27 cellular contexts compared by ENCODE assay signal in genomic region chr4:21018817-21019216, GRCh38.
"Had no signal": no experiment of that assay in that cellular context is flagged by ENCODE, and none has a peak within 500 bp of the region (broad histone marks: within the 10 kb centered on the region; RNA-seq: fewer than 3 reads in every experiment).

No MANE protein-coding gene starts in this region.

- ATAC-seq: stimulated activated effector memory CD8-positive, alpha-beta T cell treated with anti-CD3 and anti-CD28 coated beads, Interleukin-12 subunit alpha, Interleukin-12 subunit beta, amount 100 ng/mL, for 72 hours; stimulated activated memory B cell treated with anti-CD40 and anti-IgM and Interleukin-4, amounts not matched to agents 10 μg/mL and 1 μg/mL and 100 μg/mL, for 72 hours; stimulated activated naive B cell treated with anti-CD40 and anti-IgM and Interleukin-4, amounts not matched to agents 10 μg/mL and 1 μg/mL and 100 μg/mL, for 72 hours; stimulated activated naive CD8-positive, alpha-beta T cell treated with anti-CD3 and anti-CD28 coated beads, Interleukin-15, amount 100 ng/mL, for 72 hours; stimulated activated naive CD8-positive, alpha-beta T cell treated with anti-CD3 and anti-CD28 coated beads, Interleukin-15, Interleukin-2, amounts not matched to agents 100 U/mL and 50 U/mL, for 24 hours had no signal

- H3K4me1 ChIP-seq: stomach, suprapubic skin, testis, thyroid gland, tibial artery, tibial nerve, transverse colon, upper lobe of left lung, uterus, vagina had no signal

- H3K27ac ChIP-seq: stomach, suprapubic skin, testis, thoracic aorta, thyroid gland, tibial artery, tibial nerve, transverse colon, upper lobe of left lung, uterus, vagina had no signal

- H3K27me3 Mint-ChIP-seq: stimulated activated memory B cell treated with anti-CD40 and anti-IgM and Interleukin-4, amounts not matched to agents 10 μg/mL and 1 μg/mL and 100 μg/mL, for 72 hours; stimulated activated naive B cell treated with anti-CD40 and anti-IgM and Interleukin-4, amounts not matched to agents 10 μg/mL and 1 μg/mL and 100 μg/mL, for 72 hours; stimulated activated naive CD8-positive, alpha-beta T cell treated with anti-CD3 and anti-CD28 coated beads, Interleukin-15, amount 100 ng/mL, for 72 hours; stimulated activated naive CD8-positive, alpha-beta T cell treated with anti-CD3 and anti-CD28 coated beads, Interleukin-15, Interleukin-2, amounts not matched to agents 100 ng/mL and 50 ng/mL, for 24 hours had no signal

- H3K4me3 ChIP-seq: stomach, suprapubic skin, testis, thoracic aorta, thyroid gland, tibial artery, tibial nerve, transverse colon, upper lobe of left lung, uterus, vagina had no signal

- H3K27ac Mint-ChIP-seq: stimulated activated effector memory CD8-positive, alpha-beta T cell treated with anti-CD3 and anti-CD28 coated beads, Interleukin-12 subunit alpha, Interleukin-12 subunit beta, amount 100 ng/mL, for 72 hours; stimulated activated memory B cell treated with anti-CD40 and anti-IgM and Interleukin-4, amounts not matched to agents 10 μg/mL and 1 μg/mL and 100 μg/mL, for 72 hours; stimulated activated naive B cell treated with anti-CD40 and anti-IgM and Interleukin-4, amounts not matched to agents 10 μg/mL and 1 μg/mL and 100 μg/mL, for 72 hours; stimulated activated naive CD8-positive, alpha-beta T cell treated with anti-CD3 and anti-CD28 coated beads, Interleukin-15, amount 100 ng/mL, for 72 hours; stimulated activated naive CD8-positive, alpha-beta T cell treated with anti-CD3 and anti-CD28 coated beads, Interleukin-15, Interleukin-2, amounts not matched to agents 100 ng/mL and 50 ng/mL, for 24 hours; type B pancreatic cell had no signal

- DNase-seq: stimulated activated CD4-positive, alpha-beta T cell treated with anti-CD3 and anti-CD28 coated beads, Interleukin-2, amount 100 ng/mL, for 48 hours; stimulated activated CD4-positive, alpha-beta T cell treated with anti-CD3 and anti-CD28 coated beads, Interleukin-4, amount 100 ng/mL, for 1 hour; stimulated activated CD4-positive, alpha-beta T cell treated with anti-CD3 and anti-CD28 coated beads, Interleukin-4, amount 100 ng/mL, for 24 hours; stimulated activated CD4-positive, alpha-beta T cell treated with anti-CD3 and anti-CD28 coated beads, Interleukin-4, amount 100 ng/mL, for 4 hours; stimulated activated CD8-positive, alpha-beta memory T cell treated with anti-CD3 and anti-CD28 coated beads, Interleukin-4, amount 100 ng/mL, for 48 hours; stimulated activated naive B cell treated with anti-CD40 and anti-IgM and Interleukin-4, amounts not matched to agents 10 μg/mL and 1 μg/mL and 100 μg/mL, for 72 hours; stimulated activated naive CD4-positive, alpha-beta T cell; stimulated activated naive CD4-positive, alpha-beta T cell treated with Interleukin-2 at 50 U/mL for 16 hours; stimulated activated naive CD8-positive, alpha-beta T cell treated with anti-CD3 and anti-CD28 coated beads, Interleukin-15, amount 100 ng/mL, for 72 hours; stimulated activated naive CD8-positive, alpha-beta T cell treated with anti-CD3 and anti-CD28 coated beads, Interleukin-15, Interleukin-2, amounts not matched to agents 100 U/mL and 50 U/mL, for 24 hours; stomach; substantia nigra; testis; thyroid gland; tibial artery; transverse colon; trophoblast cell; uterus had no signal

- H3K36me3 Mint-ChIP-seq: stimulated activated effector memory CD8-positive, alpha-beta T cell treated with anti-CD3 and anti-CD28 coated beads, Interleukin-12 subunit alpha, Interleukin-12 subunit beta, amount 100 ng/mL, for 72 hours; stimulated activated memory B cell treated with anti-CD40 and anti-IgM and Interleukin-4, amounts not matched to agents 10 μg/mL and 1 μg/mL and 100 μg/mL, for 72 hours; stimulated activated naive B cell treated with anti-CD40 and anti-IgM and Interleukin-4, amounts not matched to agents 10 μg/mL and 1 μg/mL and 100 μg/mL, for 72 hours; type B pancreatic cell had no signal

- H3K36me3 ChIP-seq: stomach, suprapubic skin, thoracic aorta, thyroid gland, tibial artery, tibial nerve, transverse colon, upper lobe of left lung, uterus, vagina had no signal

- H3K9me3 ChIP-seq: testis, thoracic aorta, thyroid gland, tibial artery, transverse colon, upper lobe of left lung, uterus, vagina had no signal

- H3K27me3 ChIP-seq: stomach, suprapubic skin, testis, thyroid gland, tibial artery, tibial nerve, transverse colon, upper lobe of left lung, uterus, vagina had no signal

- H3K4me1 Mint-ChIP-seq: stimulated activated effector memory CD8-positive, alpha-beta T cell treated with anti-CD3 and anti-CD28 coated beads, Interleukin-12 subunit alpha, Interleukin-12 subunit beta, amount 100 ng/mL, for 72 hours; stimulated activated memory B cell treated with anti-CD40 and anti-IgM and Interleukin-4, amounts not matched to agents 10 μg/mL and 1 μg/mL and 100 μg/mL, for 72 hours; stimulated activated naive B cell treated with anti-CD40 and anti-IgM and Interleukin-4, amounts not matched to agents 10 μg/mL and 1 μg/mL and 100 μg/mL, for 72 hours; stimulated activated naive CD8-positive, alpha-beta T cell treated with anti-CD3 and anti-CD28 coated beads, Interleukin-15, amount 100 ng/mL, for 72 hours had no signal

- H3K4me3 Mint-ChIP-seq: stimulated activated effector memory CD8-positive, alpha-beta T cell treated with anti-CD3 and anti-CD28 coated beads, Interleukin-12 subunit alpha, Interleukin-12 subunit beta, amount 100 ng/mL, for 72 hours; stimulated activated memory B cell treated with anti-CD40 and anti-IgM and Interleukin-4, amounts not matched to agents 10 μg/mL and 1 μg/mL and 100 μg/mL, for 72 hours; stimulated activated naive B cell treated with anti-CD40 and anti-IgM and Interleukin-4, amounts not matched to agents 10 μg/mL and 1 μg/mL and 100 μg/mL, for 72 hours; stimulated activated naive CD8-positive, alpha-beta T cell treated with anti-CD3 and anti-CD28 coated beads, Interleukin-15, amount 100 ng/mL, for 72 hours; stimulated activated naive CD8-positive, alpha-beta T cell treated with anti-CD3 and anti-CD28 coated beads, Interleukin-15, Interleukin-2, amounts not matched to agents 100 ng/mL and 50 ng/mL, for 24 hours; type B pancreatic cell had no signal
